In the genomic region with DNA sequence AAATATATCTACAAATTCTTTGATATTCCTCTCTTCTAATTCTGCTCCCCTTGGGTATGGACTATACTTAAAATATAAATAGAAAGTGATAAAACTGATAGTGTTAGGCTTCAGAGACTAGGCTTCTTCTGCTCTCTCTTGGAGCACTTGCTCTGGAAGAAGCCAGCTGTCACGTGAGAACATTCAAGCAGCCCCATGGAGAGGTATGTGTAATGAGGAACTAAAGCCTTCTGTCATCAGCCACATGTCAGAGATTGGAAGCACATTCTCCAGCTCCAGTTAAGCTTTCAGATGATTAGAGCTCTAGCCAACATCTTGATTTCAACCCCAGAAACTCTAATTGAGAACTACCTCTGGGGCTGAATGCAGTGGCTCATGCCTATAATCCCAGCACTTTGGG, we compare ENCODE assay signal across 17 cellular contexts. TPM values are rescaled to one million over a fixed set of nuclear protein-coding genes. Genes with fewer than 3 reads are reported as not detected.
DNase-seq lines count a peak whose midpoint lies in the region; ATAC-seq and TF ChIP-seq lines count a peak whose summit lies in the region.
"Had no signal": no experiment of that assay in that cellular context is flagged by ENCODE, and none has a peak within 500 bp of the region (broad histone marks: within the 10 kb centered on the region; RNA-seq: fewer than 3 reads in every experiment).

No MANE protein-coding gene starts in this region.

- peaks cover 32 to 34% of the 10 kb centered on the region in 2 experiments for H3K4me1 ChIP-seq in neutrophil (ENCODE audit: control insufficient read depth in 1 of 2, insufficient read depth in 1 of 2, low read depth in 1 of 2, low read length in 1 of 2)
- H3K4me1 ChIP-seq: Peyer's patch had no signal

- H3K36me3 Mint-ChIP-seq in activated T-cell treated with anti-CD3 and anti-CD28 coated beads, Interleukin-2, amount 50 U/mL, for 24 hours (ENCODE audit: low read depth), result peaks cover 86% of the 10 kb centered on the region
- H3K36me3 Mint-ChIP-seq in activated CD4-positive, alpha-beta memory T cell treated with anti-CD3 and anti-CD28 coated beads, Interleukin-2, amount 10 ng/mL, durations not matched to agents 7 days and 5 days (ENCODE audit: low read depth), result peaks cover 63% of the 10 kb centered on the region

- H3K9me3 ChIP-seq in neutrophil, result no peaks in the 10 kb centered on the region
- H3K9me3 ChIP-seq: Peyer's patch, stomach had no signal

- no peak overlapping the region for H3K4me3 Mint-ChIP-seq in activated T-cell treated with anti-CD3 and anti-CD28 coated beads, Interleukin-2, amount 50 U/mL, for 24 hours
- H3K4me3 Mint-ChIP-seq in activated CD4-positive, alpha-beta memory T cell treated with anti-CD3 and anti-CD28 coated beads, Interleukin-2, amount 10 ng/mL, durations not matched to agents 7 days and 5 days, result no peak overlapping the region
- H3K4me3 Mint-ChIP-seq: activated CD4-positive, alpha-beta T cell treated with anti-CD3 and anti-CD28 coated beads, Interleukin-2, amount 10 ng/mL, durations not matched to agents 24 days and 14 days; memory B cell had no signal

- H3K27ac ChIP-seq in neutrophil, result peak overlapping the region; percentile 74
- H3K27ac ChIP-seq: Peyer's patch had no signal

- CTCF ChIA-PET in activated CD4-positive, alpha-beta memory T cell treated with anti-CD3 and anti-CD28 coated beads, Interleukin-2, amount 10 ng/mL, durations not matched to agents 7 days and 5 days (lab: Charles Lee), result interaction anchor here (3.9 kb wide), 1 partner anchor 94 kb away, joined by 11 read pairs; a partner anchor contains a TSS

- peak overlapping the region; percentile 20 for H3K27ac Mint-ChIP-seq in activated T-cell treated with anti-CD3 and anti-CD28 coated beads, Interleukin-2, amount 50 U/mL, for 24 hours
- H3K27ac Mint-ChIP-seq in activated CD4-positive, alpha-beta memory T cell treated with anti-CD3 and anti-CD28 coated beads, Interleukin-2, amount 10 ng/mL, durations not matched to agents 7 days and 5 days, result no peak overlapping the region
- H3K27ac Mint-ChIP-seq: memory B cell had no signal

- no peak for DNase-seq in activated T-cell treated with anti-CD3 and anti-CD28 coated beads, Interleukin-2, amount 50 U/mL, for 24 hours
- DNase-seq in activated T-cell treated with anti-CD3 and anti-CD28 coated beads, Interleukin-2, amount 50 U/mL, for 1 hour, result no peak
- peak; percentile 67 for DNase-seq in OCI-M1 (lab: John Stamatoyannopoulos, UW)
- DNase-seq in fibroblast of villous mesenchyme (ENCODE audit: low read depth), result peak; percentile 30
- DNase-seq in amniotic stem cell (lab: John Stamatoyannopoulos, UW), result no peak
- DNase-seq in activated CD4-positive, alpha-beta memory T cell treated with anti-CD3 and anti-CD28 coated beads, Interleukin-2, amount 10 ng/mL, durations not matched to agents 7 days and 5 days, result no peak
- DNase-seq: ACHN; activated CD4-positive, alpha-beta T cell treated with anti-CD3 and anti-CD28 coated beads, Interleukin-2, amount 10 ng/mL, durations not matched to agents 24 days and 14 days; NCI-H1417 treated with DMSO at 0.1 percent for 48 hours; NCI-H446 treated with DMSO at 0.1 percent for 48 hours; Peyer's patch; stomach had no signal

- H3K9me3 Mint-ChIP-seq in activated T-cell treated with anti-CD3 and anti-CD28 coated beads, Interleukin-2, amount 50 U/mL, for 24 hours, result no peaks in the 10 kb centered on the region
- no peaks in the 10 kb centered on the region for H3K9me3 Mint-ChIP-seq in activated CD4-positive, alpha-beta memory T cell treated with anti-CD3 and anti-CD28 coated beads, Interleukin-2, amount 10 ng/mL, durations not matched to agents 7 days and 5 days
- H3K9me3 Mint-ChIP-seq: activated CD4-positive, alpha-beta T cell treated with anti-CD3 and anti-CD28 coated beads, Interleukin-2, amount 10 ng/mL, durations not matched to agents 24 days and 14 days; memory B cell had no signal

- H3K36me3 ChIP-seq in neutrophil, result peaks cover 50% of the 10 kb centered on the region

- POLR2A ChIA-PET in activated CD4-positive, alpha-beta memory T cell treated with anti-CD3 and anti-CD28 coated beads, Interleukin-2, amount 10 ng/mL, durations not matched to agents 7 days and 5 days (lab: Charles Lee), result interaction anchor here (0.6 kb wide), 1 partner anchor 730 kb away, joined by 3 read pairs; no protein-coding TSS in a partner anchor

- no peaks in the 10 kb centered on the region for H3K27me3 Mint-ChIP-seq in activated T-cell treated with anti-CD3 and anti-CD28 coated beads, Interleukin-2, amount 50 U/mL, for 24 hours
- H3K27me3 Mint-ChIP-seq in activated CD4-positive, alpha-beta memory T cell treated with anti-CD3 and anti-CD28 coated beads, Interleukin-2, amount 10 ng/mL, durations not matched to agents 7 days and 5 days, result no peaks in the 10 kb centered on the region
- H3K27me3 Mint-ChIP-seq: activated CD4-positive, alpha-beta T cell treated with anti-CD3 and anti-CD28 coated beads, Interleukin-2, amount 10 ng/mL, durations not matched to agents 24 days and 14 days; memory B cell had no signal

- H3K4me1 Mint-ChIP-seq in activated T-cell treated with anti-CD3 and anti-CD28 coated beads, Interleukin-2, amount 50 U/mL, for 24 hours (ENCODE audit: low read depth), result peaks cover 29% of the 10 kb centered on the region
- peaks cover 35% of the 10 kb centered on the region for H3K4me1 Mint-ChIP-seq in activated CD4-positive, alpha-beta memory T cell treated with anti-CD3 and anti-CD28 coated beads, Interleukin-2, amount 10 ng/mL, durations not matched to agents 7 days and 5 days
- H3K4me1 Mint-ChIP-seq: memory B cell had no signal

- TF ChIP-seq CTCF in fibroblast of villous mesenchyme (IDR thresholded peaks at IDR 0.05; ENCODE audit: insufficient read depth, low read depth, low read length), result no peak
- no peak for TF ChIP-seq CTCF in neutrophil (IDR thresholded peaks at IDR 0.05)

- no peak overlapping the region for H3K4me3 ChIP-seq in fibroblast of villous mesenchyme (ENCODE audit: low read depth, low read length)
- H3K4me3 ChIP-seq in neutrophil (ENCODE audit: low read depth in 1 of 2, low read length in 1 of 2), result no peak overlapping the region
- H3K4me3 ChIP-seq: Peyer's patch, smooth muscle cell, stomach had no signal

- ATAC-seq in HG03139 (IDR thresholded peaks at IDR 0.05; ENCODE audit: unreplicated experiment), result no peak

- no peaks in the 10 kb centered on the region for H3K27me3 ChIP-seq in neutrophil
- H3K27me3 ChIP-seq: Peyer's patch, stomach had no signal

RNA-seq across cellular contexts. Expression of a gene that starts 34.3 kb away (rescaled TPM):
- total RNA-seq in fibroblast of villous mesenchyme, result 6.5 and 6.8 TPM in 2 replicates
- total RNA-seq in activated CD4-positive, alpha-beta memory T cell treated with anti-CD3 and anti-CD28 coated beads, Interleukin-2, amount 10 ng/mL, durations not matched to agents 7 days and 5 days, result 1 to 10 TPM; 7.9 to 10.0 TPM

RNA-seq across cellular contexts. Expression of a gene that starts 59.3 kb away (rescaled TPM):
- not detected in 2 replicates for total RNA-seq in fibroblast of villous mesenchyme
- total RNA-seq in activated CD4-positive, alpha-beta memory T cell treated with anti-CD3 and anti-CD28 coated beads, Interleukin-2, amount 10 ng/mL, durations not matched to agents 7 days and 5 days, result under 1 TPM; 0.76 to 0.93 TPM
- total RNA-seq: osteocyte, smooth muscle cell had no signal

Comparison
In these comparisons a context has a peak if more than half of its experiments do, and no peak if none do; other contexts are left out.
1. DNase-seq: peak in OCI-M1 (single experiment) and fibroblast of villous mesenchyme (single experiment); none in activated T-cell treated with anti-CD3 and anti-CD28 coated beads, Interleukin-2, amount 50 U/mL, for 24 hours (single experiment), activated T-cell treated with anti-CD3 and anti-CD28 coated beads, Interleukin-2, amount 50 U/mL, for 1 hour (single experiment), amniotic stem cell (single experiment) and activated CD4-positive, alpha-beta memory T cell treated with anti-CD3 and anti-CD28 coated beads, Interleukin-2, amount 10 ng/mL, durations not matched to agents 7 days and 5 days (single experiment).